Comparison of ENCODE assay signal across 8 cellular contexts in genomic region chr5:79035237-79035636, GRCh38. TPM values are rescaled to one million over a fixed set of nuclear protein-coding genes. Genes with fewer than 3 reads are reported as not detected.
"Had no signal": no experiment of that assay in that cellular context is flagged by ENCODE, and none has a peak within 500 bp of the region (broad histone marks: within the 10 kb centered on the region; RNA-seq: fewer than 3 reads in every experiment).

No MANE protein-coding gene starts in this region.

- H3K4me3 ChIP-seq: GM23248, K562 had no signal

- H3K9me3 Mint-ChIP-seq: H9 had no signal

- H3K4me1 Mint-ChIP-seq: H9 had no signal

- H3K4me3 Mint-ChIP-seq: H9 had no signal

- H3K27ac Mint-ChIP-seq: H9 had no signal

- DNase-seq: GM23248, H9, HCEC 1CT, IMR-90, KG1 had no signal

- ATAC-seq: K562 had no signal

- H3K27ac ChIP-seq: GM23248 had no signal

- H2AFZ ChIP-seq: GM23248 had no signal

RNA-seq across cellular contexts. Expression of gene DMGDH, which starts 34.2 kb away (rescaled TPM):
- total RNA-seq: H1, H9, HT-29 had no signal

RNA-seq across cellular contexts. Expression of gene BHMT2, which starts 34.3 kb away (rescaled TPM):
- total RNA-seq: H1, H9, HT-29, K562 had no signal
